Comparison of ENCODE assay signal across 8 cellular contexts in the genomic region with DNA sequence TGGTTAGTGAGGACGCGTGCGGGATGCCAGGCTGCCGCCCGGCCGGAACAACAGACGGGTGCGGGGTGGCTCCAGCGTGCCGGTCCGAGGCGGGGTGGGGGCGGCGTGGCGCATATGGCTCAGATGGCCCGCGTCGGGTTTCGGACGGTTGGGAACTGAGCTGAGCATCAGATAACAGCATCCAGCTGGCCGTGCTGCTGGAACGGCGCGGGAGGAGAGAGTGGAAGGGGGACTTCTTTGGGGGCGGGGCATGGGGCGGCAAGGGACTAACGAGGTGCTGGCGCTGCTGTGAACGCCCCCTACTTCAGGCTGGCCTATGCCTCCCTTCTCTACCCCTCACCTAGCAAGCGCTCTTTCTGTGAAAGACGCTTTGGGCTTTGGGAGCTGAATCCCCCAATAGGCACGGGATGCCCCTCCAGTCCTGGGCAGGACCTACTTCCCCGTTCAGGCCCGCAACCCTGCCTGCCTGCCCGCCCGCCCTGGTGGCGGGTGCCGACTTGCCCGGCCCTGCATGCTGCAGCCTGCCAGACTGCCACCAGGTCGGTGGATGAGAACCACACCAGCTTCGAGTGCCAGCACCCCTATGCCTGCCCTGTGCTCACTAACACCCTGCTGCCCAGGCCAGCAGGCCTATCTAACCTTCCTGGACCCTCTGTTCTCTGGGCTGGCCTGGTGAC. TPM values are rescaled to one million over a fixed set of nuclear protein-coding genes. Genes with fewer than 3 reads are reported as not detected.
DNase-seq lines count a peak whose midpoint lies in the region; TF ChIP-seq lines count a peak whose summit lies in the region.

No MANE protein-coding gene starts in this region.

- no peak overlapping the region for H3K27ac ChIP-seq in Karpas-422 (ENCODE audit: low read length)
- H3K27ac ChIP-seq in VCaP: peak overlapping the region; percentile 76; the same call in 1 of the 2 replicates
- peak overlapping the region; percentile 53 for H3K27ac ChIP-seq in mesodermal cell (ENCODE audit: low read depth, low read length, severe bottlenecking)
- peak overlapping the region; percentile 58 for H3K27ac ChIP-seq in thymus (ENCODE audit: low read depth)

- intact Hi-C loops in dendritic cell treated with granulocyte-macrophage colony-stimulating factor and Interleukin-4, amounts not matched to agents 40 ng/mL and 50 ng/mL, for 4 days (cut with micrococcal nuclease): no loop called here

- TF ChIP-seq POLR2A in GM18951 (IDR thresholded peaks at IDR 0.05; ENCODE audit: extremely low read depth, insufficient read depth, insufficient read length): peak; percentile 6

- H3K4me1 ChIP-seq in Karpas-422 (ENCODE audit: low read length) (peaks cover 49% of the 10 kb centered on the region), mesodermal cell (ENCODE audit: control insufficient read depth, insufficient read depth, low read length, poor library complexity, severe bottlenecking) (peaks cover 41% of the 10 kb centered on the region), thymus (ENCODE audit: control insufficient read depth, insufficient read depth, low read length) (peaks cover 14% of the 10 kb centered on the region)

- H3K27ac Mint-ChIP-seq in dendritic cell treated with granulocyte-macrophage colony-stimulating factor and Interleukin-4, amounts not matched to agents 40 ng/mL and 50 ng/mL, for 4 days: peak overlapping the region; percentile 80

- TF ChIP-seq CTCF in AG10803 (conservative IDR thresholded peaks at IDR 0.05; ENCODE audit: low read length): peak; percentile 1; the same call in 1 of the 2 replicates
- TF ChIP-seq CTCF in VCaP (conservative IDR thresholded peaks at IDR 0.05): no peak
- TF ChIP-seq CTCF in GM10266 (IDR thresholded peaks at IDR 0.05; ENCODE audit: control insufficient read depth, insufficient read depth, low read depth, missing control alignments): no peak

- no peaks in the 10 kb centered on the region for H3K27me3 ChIP-seq in Karpas-422 (ENCODE audit: low read length)
- peaks cover 4% of the 10 kb centered on the region for H3K27me3 ChIP-seq in thymus (ENCODE audit: control insufficient read depth, insufficient read depth)

- 17 to 18% methylated on average over 24 to 36 of the region's 41 CpGs for WGBS in mesodermal cell (ENCODE audit: insufficient coverage in 2 of 2), 2 experiments
- WGBS in thymus: 2% methylated on average over 41 of the region's 41 CpGs

- H4K20me1 ChIP-seq in Karpas-422 (ENCODE audit: insufficient read depth, low read depth, low read length): no peaks in the 10 kb centered on the region

- no peaks in the 10 kb centered on the region for H3K9me3 Mint-ChIP-seq in dendritic cell treated with granulocyte-macrophage colony-stimulating factor and Interleukin-4, amounts not matched to agents 40 ng/mL and 50 ng/mL, for 4 days

- peak overlapping the region; percentile 84 for H3K4me3 Mint-ChIP-seq in dendritic cell treated with granulocyte-macrophage colony-stimulating factor and Interleukin-4, amounts not matched to agents 40 ng/mL and 50 ng/mL, for 4 days

- H3K9ac ChIP-seq in Karpas-422 (ENCODE audit: low read length): peak overlapping the region; percentile 83

- H3K9me3 ChIP-seq in Karpas-422 (ENCODE audit: low read length): no peaks in the 10 kb centered on the region
- no peaks in the 10 kb centered on the region for H3K9me3 ChIP-seq in mesodermal cell (ENCODE audit: control insufficient read depth, low read length)
- no peaks in the 10 kb centered on the region for H3K9me3 ChIP-seq in thymus (ENCODE audit: control insufficient read depth)

- peaks cover 27% of the 10 kb centered on the region for H3K27me3 Mint-ChIP-seq in dendritic cell treated with granulocyte-macrophage colony-stimulating factor and Interleukin-4, amounts not matched to agents 40 ng/mL and 50 ng/mL, for 4 days

- H3K4me2 ChIP-seq in Karpas-422 (ENCODE audit: low read depth, low read length, poor library complexity, severe bottlenecking): peak overlapping the region; percentile 99

- H3K36me3 ChIP-seq in Karpas-422 (ENCODE audit: insufficient read depth, low read length) (no peaks in the 10 kb centered on the region), mesodermal cell (ENCODE audit: control insufficient read depth, insufficient read depth, low read length) (no peaks in the 10 kb centered on the region), thymus (ENCODE audit: control insufficient read depth, insufficient read depth) (no peaks in the 10 kb centered on the region)

- in situ Hi-C loops in GM18951 (cut with MboI; ENCODE audit: low sequenced_read_pairs, unreplicated experiment): no loop called here

- peaks cover 58% of the 10 kb centered on the region for H3K4me1 Mint-ChIP-seq in dendritic cell treated with granulocyte-macrophage colony-stimulating factor and Interleukin-4, amounts not matched to agents 40 ng/mL and 50 ng/mL, for 4 days (ENCODE audit: low read depth)

- no peaks in the 10 kb centered on the region for H3K9me2 ChIP-seq in Karpas-422 (replicated peaks; ENCODE audit: insufficient read depth, low read length)

- peaks cover 16% of the 10 kb centered on the region for H3K36me3 Mint-ChIP-seq in dendritic cell treated with granulocyte-macrophage colony-stimulating factor and Interleukin-4, amounts not matched to agents 40 ng/mL and 50 ng/mL, for 4 days (ENCODE audit: low read depth)

- DNase-seq in AG10803 (ENCODE audit: low read depth): no peak
- DNase-seq in Karpas-422: peak; percentile 75
- DNase-seq in GM10266 (ENCODE audit: extremely low spot score): no peak

- H3K79me2 ChIP-seq in Karpas-422 (ENCODE audit: low read length): no peaks in the 10 kb centered on the region

- peak overlapping the region; percentile 100 for H2AFZ ChIP-seq in Karpas-422 (ENCODE audit: low read length)

- H3K4me3 ChIP-seq in AG10803 (ENCODE audit: low read length) (peak overlapping the region; percentile 95), Karpas-422 (ENCODE audit: low read length) (peak overlapping the region; percentile 98), mesodermal cell (ENCODE audit: extremely low read depth, insufficient read depth, low read length, poor library complexity, severe bottlenecking) (peak overlapping the region; percentile 75), thymus (ENCODE audit: low read length) (peak overlapping the region; percentile 79)

RNA-seq across cellular contexts. Expression of a gene that starts 0.5 kb away (rescaled TPM):
- 5.7 and 9.8 TPM in 2 replicates for total RNA-seq in Karpas-422 (2014; rRNA removed; shearing (Covaris generic); ENCODE audit: low replicate concordance)
- polyA plus RNA-seq in mesodermal cell (2013, experiment 1 of 2): 17.4 TPM
- polyA plus RNA-seq in mesodermal cell (2013, experiment 2 of 2): 14.4 TPM
- polyA plus RNA-seq in thymus: 5.2 TPM

RNA-seq across cellular contexts. Expression of a gene that starts 3.9 kb away (rescaled TPM):
- total RNA-seq in Karpas-422 (2014; rRNA removed; shearing (Covaris generic); ENCODE audit: low replicate concordance): not detected in 2 replicates
- polyA plus RNA-seq in mesodermal cell (2013, experiment 1 of 2): not detected
- not detected for polyA plus RNA-seq in mesodermal cell (2013, experiment 2 of 2)
- 0.18 TPM for polyA plus RNA-seq in thymus

RNA-seq across cellular contexts. Expression of a gene that starts 10.2 kb away (rescaled TPM):
- 10.5 and 24.4 TPM in 2 replicates for total RNA-seq in Karpas-422 (2014; rRNA removed; shearing (Covaris generic); ENCODE audit: low replicate concordance)
- polyA plus RNA-seq in mesodermal cell (2013, experiment 1 of 2): 4.5 TPM
- polyA plus RNA-seq in mesodermal cell (2013, experiment 2 of 2): 4.2 TPM
- polyA plus RNA-seq in thymus: 85.7 TPM

RNA-seq across cellular contexts. Expression of a gene that starts 17.3 kb away (rescaled TPM):
- total RNA-seq in Karpas-422 (2014; rRNA removed; shearing (Covaris generic); ENCODE audit: low replicate concordance): 22.3 and 27.3 TPM in 2 replicates
- 34.9 TPM for polyA plus RNA-seq in mesodermal cell (2013, experiment 1 of 2)
- 30.8 TPM for polyA plus RNA-seq in mesodermal cell (2013, experiment 2 of 2)
- 17.2 TPM for polyA plus RNA-seq in thymus

RNA-seq across cellular contexts. Expression of a gene that starts 52.8 kb away (rescaled TPM):
- total RNA-seq in Karpas-422 (2014; rRNA removed; shearing (Covaris generic); ENCODE audit: low replicate concordance): 5.9 and 9.2 TPM in 2 replicates
- 11.2 TPM for polyA plus RNA-seq in mesodermal cell (2013, experiment 1 of 2)
- 11.5 TPM for polyA plus RNA-seq in mesodermal cell (2013, experiment 2 of 2)
- polyA plus RNA-seq in thymus: 2.4 TPM
